14 cellular contexts compared by ENCODE assay signal in genomic region chr6:78947962-78948361, GRCh38.
DNase-seq lines count a peak whose midpoint lies in the region; ATAC-seq, FAIRE-seq and TF ChIP-seq lines count a peak whose summit lies in the region.
"Had no signal": no experiment of that assay in that cellular context is flagged by ENCODE, and none has a peak within 500 bp of the region (broad histone marks: within the 10 kb centered on the region; RNA-seq: fewer than 3 reads in every experiment).

No MANE protein-coding gene starts in this region.

- H3K36me3 ChIP-seq in SJSA1: peaks cover 78% of the 10 kb centered on the region

- no peaks in the 10 kb centered on the region for H3K27me3 ChIP-seq in SJSA1 (replicated peaks)
- H3K27me3 ChIP-seq: body of pancreas, right atrium auricular region had no signal

- TF ChIP-seq CTCF in AG10803 (conservative IDR thresholded peaks at IDR 0.05; ENCODE audit: low read length) (no peak), epithelial cell of esophagus (IDR thresholded peaks at IDR 0.05; ENCODE audit: insufficient read depth, low read depth, low read length, missing control alignments) (no peak)

- peaks cover 5% of the 10 kb centered on the region for H3K4me1 ChIP-seq in SJSA1 (replicated peaks)
- H3K4me1 ChIP-seq: body of pancreas, right atrium auricular region had no signal

- peaks cover 7% of the 10 kb centered on the region for H3K9me3 ChIP-seq in SJSA1 (replicated peaks)

- H3K4me3 ChIP-seq in AG10803 (ENCODE audit: low read length) (no peak overlapping the region), SJSA1 (no peak overlapping the region), epithelial cell of esophagus (ENCODE audit: low read length) (no peak overlapping the region)
- H3K4me3 ChIP-seq: body of pancreas, right atrium auricular region had no signal

- ATAC-seq in HG03378 (IDR thresholded peaks at IDR 0.05; ENCODE audit: unreplicated experiment) (no peak), HG03108 (IDR thresholded peaks at IDR 0.05; ENCODE audit: unreplicated experiment) (no peak)
- ATAC-seq: body of pancreas had no signal

- no peak for FAIRE-seq in urothelium cell line (lab: Jason Lieb, UNC)

- peak; percentile 25 for DNase-seq in AG10803 (ENCODE audit: low read depth)
- DNase-seq in SJSA1 (ENCODE audit: low read depth in 1 of 2, low spot score in 2 of 2): peak in 1 of 2 experiments; percentile 37
- DNase-seq in epithelial cell of esophagus (ENCODE audit: low read depth): peak; percentile 19
- peak; percentile 37 for DNase-seq in non-pigmented ciliary epithelial cell (ENCODE audit: low read depth)
- no peak for DNase-seq in ureter (ENCODE audit: low spot score)
- no peak for DNase-seq in urothelium cell line (ENCODE audit: low spot score)
- DNase-seq: activated gamma-delta T cell, body of pancreas, NCI-H2081 treated with DMSO at 0.1 percent for 48 hours, NCI-H69, nephron progenitor cell had no signal

- H3K27ac ChIP-seq in SJSA1: peak overlapping the region; percentile 64
- H3K27ac ChIP-seq: body of pancreas, right atrium auricular region had no signal

Comparison
In these comparisons a context has a peak if more than half of its experiments do, and no peak if none do; other contexts are left out.
1. DNase-seq: peak in AG10803 (single experiment), epithelial cell of esophagus (single experiment) and non-pigmented ciliary epithelial cell (single experiment); none in ureter (single experiment) and urothelium cell line (single experiment).